ENCODE assay signal across 1 cellular context in the genomic region with DNA sequence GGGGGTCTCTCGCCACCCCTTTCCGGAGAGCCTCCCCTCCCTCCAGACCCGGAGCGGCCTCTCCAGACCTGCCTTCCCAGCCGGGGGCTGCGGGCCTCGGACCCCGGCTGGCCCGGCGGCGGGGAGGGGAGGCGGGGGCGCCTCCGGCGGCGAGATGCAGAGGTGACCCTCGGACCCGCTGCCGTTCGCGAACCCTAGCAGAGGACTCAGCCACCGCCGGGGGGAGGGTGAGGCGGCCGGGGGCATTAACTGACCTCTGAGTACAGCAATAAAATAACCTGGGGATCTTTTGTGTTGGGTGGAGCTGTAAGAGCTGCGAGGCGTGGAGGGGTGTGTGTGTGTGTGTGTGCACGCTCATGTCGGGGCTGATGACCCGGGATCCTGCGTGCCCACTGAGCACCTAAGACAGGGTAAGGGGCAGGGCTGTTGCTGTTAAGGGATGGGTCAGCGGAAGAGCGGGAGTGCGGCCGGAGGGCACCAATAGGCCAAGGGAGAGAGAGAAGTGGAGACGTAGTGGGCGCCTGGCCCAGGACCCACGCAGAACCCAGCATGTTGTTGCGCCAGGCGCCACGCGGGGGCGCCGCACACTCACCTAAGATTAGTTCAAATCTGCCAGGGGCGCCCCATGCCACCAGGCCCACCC.
A peak's percentile ranks its signal among the peaks of the same experiment; 100 is the strongest.
TF ChIP-seq lines count a peak whose summit lies in the region.

No MANE protein-coding gene starts in this region.

TF ChIP-seq in H1, 55 proteins besides CTCF, POLR2A, EP300 and RAD21:
- TF ChIP-seq CHD1 (IDR thresholded peaks at IDR 0.05; ENCODE audit: low read depth, low read length), result no peak
- no peak for TF ChIP-seq BRCA1 (IDR thresholded peaks at IDR 0.05; ENCODE audit: low read depth, low read length)
- peak; percentile 66 for TF ChIP-seq SUZ12 (IDR thresholded peaks at IDR 0.05; ENCODE audit: low read length)
- TF ChIP-seq RNF2 (IDR thresholded peaks at IDR 0.05; ENCODE audit: borderline replicate concordance, low read depth, low read length, missing control alignments, poor library complexity, severe bottlenecking), result peak; percentile 51
- peak; percentile 28 for TF ChIP-seq TAF7 (optimal IDR thresholded peaks at IDR 0.05; ENCODE audit: borderline replicate concordance, low read depth, low read length)
- TF ChIP-seq BACH1 (IDR thresholded peaks at IDR 0.05; ENCODE audit: low read length), result peak; percentile 56; the same call in 1 of the 2 replicates
- TF ChIP-seq SIN3A (conservative IDR thresholded peaks at IDR 0.05 in 1 of 2, IDR thresholded peaks at IDR 0.05 in 1 of 2; ENCODE audit: low read depth in 1 of 2, low read length in 2 of 2), result no peak
